1 cellular context compared by ENCODE assay signal in the genomic region with DNA sequence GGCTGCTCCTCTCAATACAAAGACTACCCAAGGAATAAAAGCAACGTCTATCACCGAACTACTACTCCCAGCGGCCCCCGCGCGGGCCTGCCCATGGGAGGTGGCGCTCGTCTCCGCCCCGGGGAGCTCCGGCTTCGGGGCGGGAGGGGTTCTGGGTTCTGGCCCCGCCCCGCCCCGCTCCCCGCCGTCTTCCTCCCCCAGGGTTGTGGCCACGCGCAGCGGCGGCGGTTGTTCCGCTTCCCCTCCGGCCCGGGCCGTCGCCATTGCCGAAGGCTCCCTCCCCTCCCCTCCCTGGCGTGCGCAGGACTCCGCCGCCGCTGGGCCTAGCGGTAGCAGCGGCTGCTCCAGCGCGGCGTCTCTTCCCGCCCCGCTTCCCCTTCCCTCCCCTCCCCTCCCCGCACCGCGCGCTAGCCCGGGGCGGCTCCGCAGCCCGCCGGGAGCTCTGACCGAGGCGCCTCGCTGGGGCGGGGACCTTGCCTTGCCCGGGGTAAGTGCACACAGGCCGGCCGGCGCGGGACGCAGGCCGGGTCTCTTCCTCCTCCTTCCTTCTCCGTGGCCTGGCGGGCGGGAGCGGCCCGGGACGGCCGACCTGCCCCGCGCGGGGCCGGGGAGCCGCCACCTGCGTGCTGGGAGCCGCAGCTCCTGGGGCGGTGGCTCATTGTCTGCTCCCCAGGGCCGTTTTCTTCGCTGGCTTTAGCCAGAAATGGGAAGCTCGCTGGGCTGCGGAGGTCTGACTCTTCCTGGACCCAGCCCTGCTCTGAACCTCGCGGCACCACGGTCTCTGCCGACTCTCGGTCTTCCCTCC.
TF ChIP-seq lines count a peak whose summit lies in the region.

PAK2 (plus strand) TSS at position 187 of the 805 bp plus-strand sequence. CDS start 42,790 bp downstream, outside the sequence.

TF ChIP-seq in H1, 55 proteins besides CTCF, POLR2A, EP300 and RAD21 (continued from another document):
- 0 out of 2 replicates have a peak, but pooled peaks have one; percentile 32 for TF ChIP-seq TBP (IDR thresholded peaks at IDR 0.05; ENCODE audit: low read depth, low read length)
- 0 out of 2 replicates have a peak, but pooled peaks have one; percentile 7 for TF ChIP-seq EGR1 (IDR thresholded peaks at IDR 0.05; ENCODE audit: borderline replicate concordance, low read depth, low read length)
- TF ChIP-seq POU5F1 (IDR thresholded peaks at IDR 0.05; ENCODE audit: low read depth, low read length), result no peak
- TF ChIP-seq NRF1 (IDR thresholded peaks at IDR 0.05; ENCODE audit: low read depth, low read length), result no peak
- TF ChIP-seq SIX5 (IDR thresholded peaks at IDR 0.05; ENCODE audit: low read depth, low read length), result peak; percentile 54
- no peak for TF ChIP-seq SAP30 (IDR thresholded peaks at IDR 0.05; ENCODE audit: insufficient read depth, insufficient replicate concordance, low read length)
- TF ChIP-seq ASH2L (IDR thresholded peaks at IDR 0.05; ENCODE audit: low read length), result peak; percentile 82
- TF ChIP-seq JUND (IDR thresholded peaks at IDR 0.05; ENCODE audit: low read length), result no peak
- TF ChIP-seq, protein P1, sequence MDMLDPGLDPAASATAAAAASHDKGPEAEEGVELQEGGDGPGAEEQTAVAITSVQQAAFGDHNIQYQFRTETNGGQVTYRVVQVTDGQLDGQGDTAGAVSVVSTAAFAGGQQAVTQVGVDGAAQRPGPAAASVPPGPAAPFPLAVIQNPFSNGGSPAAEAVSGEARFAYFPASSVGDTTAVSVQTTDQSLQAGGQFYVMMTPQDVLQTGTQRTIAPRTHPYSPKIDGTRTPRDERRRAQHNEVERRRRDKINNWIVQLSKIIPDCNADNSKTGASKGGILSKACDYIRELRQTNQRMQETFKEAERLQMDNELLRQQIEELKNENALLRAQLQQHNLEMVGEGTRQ (IDR thresholded peaks at IDR 0.05; ENCODE audit: low read length), result no peak
- TF ChIP-seq YY1 (IDR thresholded peaks at IDR 0.05; ENCODE audit: low read depth, low read length), result peak; percentile 89
